9 cellular contexts compared by ENCODE assay signal in genomic region chr19:41945135-41945766, GRCh38. TPM values are rescaled to one million over a fixed set of nuclear protein-coding genes. Genes with fewer than 3 reads are reported as not detected.
A peak's percentile ranks its signal among the peaks of the same experiment; 100 is the strongest.
DNase-seq lines count a peak whose midpoint lies in the region; ATAC-seq and TF ChIP-seq lines count a peak whose summit lies in the region.
"Had no signal": no experiment of that assay in that cellular context is flagged by ENCODE, and none has a peak within 500 bp of the region (broad histone marks: within the 10 kb centered on the region; RNA-seq: fewer than 3 reads in every experiment).

No MANE protein-coding gene starts in this region.

- H3K4me1 Mint-ChIP-seq in T-helper 2 cell treated with Interferon-gamma antibody and Interleukin-4, amounts not matched to agents 5 μg/mL and 100 μg/mL, for 36 hours (ENCODE audit: low read depth) = peaks cover 33% of the 10 kb centered on the region
- H3K4me1 Mint-ChIP-seq in stimulated activated memory B cell treated with anti-CD40 and anti-IgM and Interleukin-4, amounts not matched to agents 10 μg/mL and 1 μg/mL and 100 μg/mL, for 72 hours = peaks cover 76% of the 10 kb centered on the region

- no peaks in the 10 kb centered on the region for H3K36me3 ChIP-seq in colonic mucosa

- H3K36me3 Mint-ChIP-seq in T-helper 2 cell treated with Interferon-gamma antibody and Interleukin-4, amounts not matched to agents 5 μg/mL and 100 μg/mL, for 36 hours (ENCODE audit: low read depth) = no peaks in the 10 kb centered on the region
- no peaks in the 10 kb centered on the region for H3K36me3 Mint-ChIP-seq in stimulated activated memory B cell treated with anti-CD40 and anti-IgM and Interleukin-4, amounts not matched to agents 10 μg/mL and 1 μg/mL and 100 μg/mL, for 72 hours

- no peaks in the 10 kb centered on the region for H3K4me1 ChIP-seq in colonic mucosa

- peaks cover 11% of the 10 kb centered on the region for H3K27me3 Mint-ChIP-seq in T-helper 2 cell treated with Interferon-gamma antibody and Interleukin-4, amounts not matched to agents 5 μg/mL and 100 μg/mL, for 36 hours (ENCODE audit: low read depth)
- no peaks in the 10 kb centered on the region for H3K27me3 Mint-ChIP-seq in stimulated activated memory B cell treated with anti-CD40 and anti-IgM and Interleukin-4, amounts not matched to agents 10 μg/mL and 1 μg/mL and 100 μg/mL, for 72 hours

- H3K4me3 ChIP-seq in colonic mucosa = no peak overlapping the region

- H3K27ac Mint-ChIP-seq in T-helper 2 cell treated with Interferon-gamma antibody and Interleukin-4, amounts not matched to agents 5 μg/mL and 100 μg/mL, for 36 hours = peak overlapping the region; percentile 86
- peak overlapping the region; percentile 96 for H3K27ac Mint-ChIP-seq in stimulated activated memory B cell treated with anti-CD40 and anti-IgM and Interleukin-4, amounts not matched to agents 10 μg/mL and 1 μg/mL and 100 μg/mL, for 72 hours

- no peaks in the 10 kb centered on the region for H3K9me3 ChIP-seq in colonic mucosa

- no peaks in the 10 kb centered on the region for H3K9me3 Mint-ChIP-seq in T-helper 2 cell treated with Interferon-gamma antibody and Interleukin-4, amounts not matched to agents 5 μg/mL and 100 μg/mL, for 36 hours
- H3K9me3 Mint-ChIP-seq in stimulated activated memory B cell treated with anti-CD40 and anti-IgM and Interleukin-4, amounts not matched to agents 10 μg/mL and 1 μg/mL and 100 μg/mL, for 72 hours = no peaks in the 10 kb centered on the region

- ATAC-seq in GM18498 (IDR thresholded peaks at IDR 0.05; ENCODE audit: unreplicated experiment) (peak; percentile 80), HG02759 (IDR thresholded peaks at IDR 0.05; ENCODE audit: unreplicated experiment) (peak; percentile 86)
- peak; percentile 94 for ATAC-seq in stimulated activated memory B cell treated with anti-CD40 and anti-IgM and Interleukin-4, amounts not matched to agents 10 μg/mL and 1 μg/mL and 100 μg/mL, for 72 hours

- H3K27ac ChIP-seq in colonic mucosa = no peak overlapping the region

- H3K27me3 ChIP-seq in colonic mucosa = peaks cover 4% of the 10 kb centered on the region

- intact Hi-C loops in colonic mucosa (cut with DNase I) = no loop called here

- peak overlapping the region; percentile 57 for H3K4me3 Mint-ChIP-seq in T-helper 2 cell treated with Interferon-gamma antibody and Interleukin-4, amounts not matched to agents 5 μg/mL and 100 μg/mL, for 36 hours
- peak overlapping the region; percentile 64 for H3K4me3 Mint-ChIP-seq in stimulated activated memory B cell treated with anti-CD40 and anti-IgM and Interleukin-4, amounts not matched to agents 10 μg/mL and 1 μg/mL and 100 μg/mL, for 72 hours

- no peak overlapping the region for H3K9ac ChIP-seq in colonic mucosa (ENCODE audit: low read depth in 2 of 2, low read length in 2 of 2)

- DNase-seq in T-helper 2 cell treated with Interferon-gamma antibody and Interleukin-4, amounts not matched to agents 5 μg/mL and 100 μg/mL, for 36 hours (ENCODE audit: low spot score) = peak; percentile 91
- peak; percentile 39 for DNase-seq in colonic mucosa
- no peak for DNase-seq in occipital lobe (lab: John Stamatoyannopoulos, UW)
- DNase-seq in NCI-H69 (lab: John Stamatoyannopoulos, UW) = no peak
- DNase-seq in NCI-H1436 (lab: John Stamatoyannopoulos, UW) = no peak

- no peak for TF ChIP-seq CTCF in colonic mucosa (IDR thresholded peaks at IDR 0.05)

RNA-seq across cellular contexts. Expression of gene RABAC1, which starts 13.9 kb away (rescaled TPM):
- total RNA-seq in colonic mucosa = 100 to 1,000 TPM; 172 to 197 TPM
- total RNA-seq in occipital lobe = 69.3 TPM

RNA-seq across cellular contexts. Expression of gene ERFL, which starts 17.0 kb away (rescaled TPM):
- total RNA-seq in colonic mucosa = under 1 TPM; 0.42 to 0.47 TPM
- total RNA-seq in occipital lobe = not detected

RNA-seq across cellular contexts. Expression of gene ATP1A3, which starts 48.8 kb away (rescaled TPM):
- 1 to 10 TPM in 1 of 2 donors, under 1 TPM in 1; 0.35 to 1.9 TPM for total RNA-seq in colonic mucosa
- total RNA-seq in occipital lobe = 153 TPM
- total RNA-seq: subcutaneous adipose tissue had no signal

Comparison
In these comparisons a context has a peak if more than half of its experiments do, and no peak if none do; other contexts are left out.
1. DNase-seq: peak in T-helper 2 cell treated with Interferon-gamma antibody and Interleukin-4, amounts not matched to agents 5 μg/mL and 100 μg/mL, for 36 hours (single experiment) and colonic mucosa (single experiment); none in occipital lobe (single experiment), NCI-H69 (single experiment) and NCI-H1436 (single experiment).
2. RNA of gene ATP1A3, which starts 48.8 kb away (total RNA-seq): 153 TPM in occipital lobe (single experiment); 0.35 to 1.9 TPM in colonic mucosa; every median in the first group is over 10 times any median in the second.
3. Peak in every context shown above with its lines, with median percentiles within 50 percentile points of each other: ATAC-seq.